In genomic region chr14:33897382-33897781, GRCh38 we compare ENCODE assay signal across 23 cellular contexts.
"Had no signal": no experiment of that assay in that cellular context is flagged by ENCODE, and none has a peak within 500 bp of the region (broad histone marks: within the 10 kb centered on the region; RNA-seq: fewer than 3 reads in every experiment).

No MANE protein-coding gene starts in this region.

- H3K9me3 ChIP-seq: ascending aorta had no signal

- ATAC-seq: activated CD8-positive, alpha-beta T cell treated with anti-CD3 and anti-CD28 coated beads, Interleukin-2, amount 10 ng/mL, durations not matched to agents 7 days and 5 days; activated naive CD4-positive, alpha-beta T cell treated with anti-CD3 and anti-CD28 coated beads, Interleukin-2, amount 50 U/mL, for 72 hours; activated naive CD8-positive, alpha-beta T cell treated with anti-CD3 and anti-CD28 coated beads, Interleukin-2, amount 50 U/mL, for 24 hours; K562; T-helper 17 cell; WTC11 had no signal

- DNase-seq: activated CD4-positive, alpha-beta T cell treated with anti-CD3 and anti-CD28 coated beads for 48 hours; activated CD4-positive, alpha-beta T cell treated with anti-CD3 and anti-CD28 coated beads, Interleukin-2, amount 50 U/mL, for 4 hours; activated CD4-positive, CD25-positive, alpha-beta regulatory T cell treated with anti-CD3 and anti-CD28 coated beads, Interleukin-2, amount 50 U/mL, for 72 hours; activated CD8-positive, alpha-beta memory T cell treated with anti-CD3 and anti-CD28 coated beads, Interleukin-2, amount 50 U/mL, for 48 hours; activated CD8-positive, alpha-beta T cell treated with anti-CD3 and anti-CD28 coated beads, Interleukin-2, amount 10 ng/mL, durations not matched to agents 7 days and 5 days; activated effector memory CD4-positive, alpha-beta T cell treated with anti-CD3 and anti-CD28 coated beads, Interleukin-2, amount 50 U/mL, for 16 hours; activated naive CD4-positive, alpha-beta T cell treated with Interleukin-2 at 50 U/mL for 16 hours; activated naive CD8-positive, alpha-beta T cell treated with anti-CD3 and anti-CD28 coated beads, Interleukin-2, amount 50 U/mL, for 24 hours; activated T-cell treated with anti-CD3 and anti-CD28 coated beads, Interleukin-2, amount 50 U/mL, for 24 hours; amniotic stem cell; Karpas-422; MM.1S; NCI-H1105; NCI-H1436; NCI-H1694 treated with DMSO at 0.1 percent for 48 hours; NCI-H510A treated with DMSO at 0.1 percent for 48 hours; SIG-M5; T-helper 17 cell; T-helper 9 cell had no signal

- H3K27me3 ChIP-seq: ascending aorta had no signal

- H3K36me3 ChIP-seq: ascending aorta had no signal

- H3K27ac ChIP-seq: ascending aorta had no signal

- H3K4me1 ChIP-seq: ascending aorta had no signal

- H3K4me3 ChIP-seq: ascending aorta, K562 had no signal
